Comparison of ENCODE assay signal across 11 cellular contexts in genomic region chr19:6048348-6048747, GRCh38.
DNase-seq lines count a peak whose midpoint lies in the region; ATAC-seq, FAIRE-seq and TF ChIP-seq lines count a peak whose summit lies in the region.
"Had no signal": no experiment of that assay in that cellular context is flagged by ENCODE, and none has a peak within 500 bp of the region (broad histone marks: within the 10 kb centered on the region; RNA-seq: fewer than 3 reads in every experiment).

No MANE protein-coding gene starts in this region.

- H3K4me3 Mint-ChIP-seq in astrocyte (ENCODE audit: unreplicated experiment) (peak overlapping the region; percentile 8), type B pancreatic cell (no peak overlapping the region)
- H3K4me3 Mint-ChIP-seq in activated CD8-positive, alpha-beta T cell treated with anti-CD3 and anti-CD28 coated beads, Interleukin-2, amount 10 ng/mL, durations not matched to agents 7 days and 5 days = no peak overlapping the region

- H3K4me3 ChIP-seq in astrocyte (ENCODE audit: insufficient read depth, low read depth, low read length) = no peak overlapping the region
- H3K4me3 ChIP-seq: adrenal gland, gastrocnemius medialis had no signal

- H3K27me3 ChIP-seq in astrocyte (ENCODE audit: insufficient read depth, low read length) = no peaks in the 10 kb centered on the region
- H3K27me3 ChIP-seq: adrenal gland, gastrocnemius medialis had no signal

- H3K4me1 Mint-ChIP-seq in astrocyte (ENCODE audit: low read depth, unreplicated experiment) (peaks cover 1% of the 10 kb centered on the region), type B pancreatic cell (ENCODE audit: unreplicated experiment) (peaks cover 12% of the 10 kb centered on the region)
- peaks cover 5% of the 10 kb centered on the region for H3K4me1 Mint-ChIP-seq in activated CD8-positive, alpha-beta T cell treated with anti-CD3 and anti-CD28 coated beads, Interleukin-2, amount 10 ng/mL, durations not matched to agents 7 days and 5 days (ENCODE audit: low read depth)

- no peak overlapping the region for H3K9ac ChIP-seq in astrocyte (ENCODE audit: low read length)

- no peak for ATAC-seq in activated CD8-positive, alpha-beta T cell treated with anti-CD3 and anti-CD28 coated beads, Interleukin-2, amount 10 ng/mL, durations not matched to agents 7 days and 5 days
- ATAC-seq in stimulated activated naive CD8-positive, alpha-beta T cell treated with anti-CD3 and anti-CD28 coated beads, Interleukin-15, Interleukin-2, amounts not matched to agents 100 U/mL and 50 U/mL, for 24 hours = no peak

- no peak for TF ChIP-seq CTCF in astrocyte (IDR thresholded peaks at IDR 0.05; ENCODE audit: insufficient read depth, low read depth, low read length)
- TF ChIP-seq CTCF in type B pancreatic cell (conservative IDR thresholded peaks at IDR 0.05) = no peak

- POLR2A ChIA-PET in activated CD8-positive, alpha-beta T cell treated with anti-CD3 and anti-CD28 coated beads, Interleukin-2, amount 10 ng/mL, durations not matched to agents 7 days and 5 days (lab: Charles Lee) = no interaction called here

- H3K36me3 Mint-ChIP-seq in astrocyte (ENCODE audit: low read depth, unreplicated experiment) (no peaks in the 10 kb centered on the region), type B pancreatic cell (no peaks in the 10 kb centered on the region)
- H3K36me3 Mint-ChIP-seq in activated CD8-positive, alpha-beta T cell treated with anti-CD3 and anti-CD28 coated beads, Interleukin-2, amount 10 ng/mL, durations not matched to agents 7 days and 5 days (ENCODE audit: low read depth) = no peaks in the 10 kb centered on the region

- FAIRE-seq in astrocyte (lab: Jason Lieb, UNC) = no peak

- CTCF ChIA-PET in activated CD8-positive, alpha-beta T cell treated with anti-CD3 and anti-CD28 coated beads, Interleukin-2, amount 10 ng/mL, durations not matched to agents 7 days and 5 days (lab: Charles Lee) = interaction anchor here (0.6 to 3.4 kb wide), 33 partner anchors 9 to 310 kb away, joined by 3 to 142 read pairs (median 4); no protein-coding TSS in a partner anchor

- peaks cover 17% of the 10 kb centered on the region for H3K27me3 Mint-ChIP-seq in astrocyte (ENCODE audit: low read depth, unreplicated experiment)
- H3K27me3 Mint-ChIP-seq in type B pancreatic cell = peaks cover 2% of the 10 kb centered on the region
- H3K27me3 Mint-ChIP-seq in activated CD8-positive, alpha-beta T cell treated with anti-CD3 and anti-CD28 coated beads, Interleukin-2, amount 10 ng/mL, durations not matched to agents 7 days and 5 days (ENCODE audit: low read depth) = peaks cover 3% of the 10 kb centered on the region

- no peaks in the 10 kb centered on the region for H3K4me1 ChIP-seq in astrocyte (ENCODE audit: insufficient read depth, low read length)

- no peaks in the 10 kb centered on the region for H4K20me1 ChIP-seq in astrocyte (ENCODE audit: insufficient read depth, low read length)

- no peak overlapping the region for H3K27ac Mint-ChIP-seq in astrocyte (ENCODE audit: unreplicated experiment)
- H3K27ac Mint-ChIP-seq in type B pancreatic cell = no peak overlapping the region
- no peak overlapping the region for H3K27ac Mint-ChIP-seq in activated CD8-positive, alpha-beta T cell treated with anti-CD3 and anti-CD28 coated beads, Interleukin-2, amount 10 ng/mL, durations not matched to agents 7 days and 5 days

- no peaks in the 10 kb centered on the region for H3K36me3 ChIP-seq in astrocyte (ENCODE audit: insufficient read depth, low read length)
- H3K36me3 ChIP-seq: adrenal gland, gastrocnemius medialis had no signal

- peak; percentile 49 for DNase-seq in activated CD8-positive, alpha-beta memory T cell treated with anti-CD3 and anti-CD28 coated beads, Interleukin-2, amount 50 U/mL, for 48 hours
- no peak for DNase-seq in activated CD8-positive, alpha-beta memory T cell treated with anti-CD3 and anti-CD28 coated beads for 24 hours
- no peak for DNase-seq in astrocyte (ENCODE audit: low read depth)
- DNase-seq in mesenteric fat pad (ENCODE audit: low spot score) = peak; percentile 57
- peak; percentile 51 for DNase-seq in type B pancreatic cell (ENCODE audit: extremely low spot score, unreplicated experiment)
- no peak for DNase-seq in activated CD8-positive, alpha-beta T cell treated with anti-CD3 and anti-CD28 coated beads, Interleukin-2, amount 10 ng/mL, durations not matched to agents 7 days and 5 days
- DNase-seq in epidermal melanocyte (ENCODE audit: insufficient read length, low spot score) = no peak
- no peak for DNase-seq in stimulated activated naive CD8-positive, alpha-beta T cell treated with anti-CD3 and anti-CD28 coated beads, Interleukin-15, Interleukin-2, amounts not matched to agents 100 U/mL and 50 U/mL, for 24 hours
- DNase-seq: NCI-H2081 treated with DMSO at 0.1 percent for 48 hours had no signal

- H3K9me3 ChIP-seq in astrocyte (ENCODE audit: insufficient read depth, low read depth, low read length) = no peaks in the 10 kb centered on the region
- H3K9me3 ChIP-seq: adrenal gland, gastrocnemius medialis had no signal

- H3K79me2 ChIP-seq in astrocyte (ENCODE audit: insufficient read depth, low read length) = no peaks in the 10 kb centered on the region

- H3K27ac ChIP-seq in astrocyte (ENCODE audit: low read depth, low read length) = no peak overlapping the region
- H3K27ac ChIP-seq: adrenal gland, gastrocnemius medialis had no signal

- H3K9me3 Mint-ChIP-seq in astrocyte (ENCODE audit: unreplicated experiment) (no peaks in the 10 kb centered on the region), type B pancreatic cell (no peaks in the 10 kb centered on the region)
- no peaks in the 10 kb centered on the region for H3K9me3 Mint-ChIP-seq in activated CD8-positive, alpha-beta T cell treated with anti-CD3 and anti-CD28 coated beads, Interleukin-2, amount 10 ng/mL, durations not matched to agents 7 days and 5 days (ENCODE audit: insufficient read depth)

- H2AFZ ChIP-seq in astrocyte (ENCODE audit: low read depth, low read length) = no peak overlapping the region

- H3K4me2 ChIP-seq in astrocyte (ENCODE audit: low read length) = peak overlapping the region; percentile 23

Comparison
In these comparisons a context has a peak if more than half of its experiments do, and no peak if none do; other contexts are left out.
1. DNase-seq: peak in activated CD8-positive, alpha-beta memory T cell treated with anti-CD3 and anti-CD28 coated beads, Interleukin-2, amount 50 U/mL, for 48 hours (single experiment), mesenteric fat pad (single experiment) and type B pancreatic cell (single experiment); none in activated CD8-positive, alpha-beta memory T cell treated with anti-CD3 and anti-CD28 coated beads for 24 hours (single experiment), astrocyte (single experiment), activated CD8-positive, alpha-beta T cell treated with anti-CD3 and anti-CD28 coated beads, Interleukin-2, amount 10 ng/mL, durations not matched to agents 7 days and 5 days (single experiment), epidermal melanocyte (single experiment) and stimulated activated naive CD8-positive, alpha-beta T cell treated with anti-CD3 and anti-CD28 coated beads, Interleukin-15, Interleukin-2, amounts not matched to agents 100 U/mL and 50 U/mL, for 24 hours (single experiment).